In genomic region chr13:99995503-99996176, GRCh38 we compare ENCODE assay signal across 16 cellular contexts. TPM values are rescaled to one million over a fixed set of nuclear protein-coding genes. Genes with fewer than 3 reads are reported as not detected.
DNase-seq lines count a peak whose midpoint lies in the region; ATAC-seq, FAIRE-seq and TF ChIP-seq lines count a peak whose summit lies in the region.
"Had no signal": no experiment of that assay in that cellular context is flagged by ENCODE, and none has a peak within 500 bp of the region (broad histone marks: within the 10 kb centered on the region; RNA-seq: fewer than 3 reads in every experiment).

No MANE protein-coding gene starts in this region.

- ATAC-seq in right cardiac atrium (no peak), left cardiac atrium (no peak)
- ATAC-seq: HCT116 had no signal

- H3K4me1 ChIP-seq in right cardiac atrium (ENCODE audit: control insufficient read depth, insufficient read depth, low read length) (no peaks in the 10 kb centered on the region), sigmoid colon (peaks cover 0 to 10% (median under 1%) of the 10 kb centered on the region in 4 donors)
- H3K4me1 ChIP-seq: Caco-2 had no signal

- no peak overlapping the region for H3K4me3 Mint-ChIP-seq in activated naive CD4-positive, alpha-beta T cell treated with anti-CD3 and anti-CD28 coated beads for 36 hours
- H3K4me3 Mint-ChIP-seq: central memory CD8-positive, alpha-beta T cell had no signal

- H3K4me1 Mint-ChIP-seq in activated naive CD4-positive, alpha-beta T cell treated with anti-CD3 and anti-CD28 coated beads for 36 hours (ENCODE audit: low read depth): peaks cover 12% of the 10 kb centered on the region

- TF ChIP-seq EP300 in sigmoid colon (IDR thresholded peaks at IDR 0.05): no peak

- intact Hi-C loops in right cardiac atrium (cut with DNase I) (no loop called here), left cardiac atrium (cut with DNase I) (no loop called here), sigmoid colon (cut with DNase I) (loop anchor here (10.0 kb wide), 1 partner anchor 391 kb away; the partner anchor contains the start of gene CLYBL)
- intact Hi-C loops in activated naive CD4-positive, alpha-beta T cell treated with anti-CD3 and anti-CD28 coated beads for 36 hours (cut with micrococcal nuclease): loop anchor here (1.0 kb wide), 1 partner anchor 36 kb away; no protein-coding TSS in a partner anchor

- no peak for FAIRE-seq in urothelium cell line (lab: Jason Lieb, UNC)

- no peaks in the 10 kb centered on the region for H3K36me3 ChIP-seq in sigmoid colon
- H3K36me3 ChIP-seq: neutrophil had no signal

- peaks cover 1% of the 10 kb centered on the region for H3K9me3 Mint-ChIP-seq in activated naive CD4-positive, alpha-beta T cell treated with anti-CD3 and anti-CD28 coated beads for 36 hours
- H3K9me3 Mint-ChIP-seq: central memory CD8-positive, alpha-beta T cell had no signal

- no peak overlapping the region for H3K27ac Mint-ChIP-seq in activated naive CD4-positive, alpha-beta T cell treated with anti-CD3 and anti-CD28 coated beads for 36 hours

- H3K4me3 ChIP-seq in right cardiac atrium (ENCODE audit: low read length): peak overlapping the region; percentile 22
- no peak overlapping the region for H3K4me3 ChIP-seq in sigmoid colon
- H3K4me3 ChIP-seq: hepatocyte had no signal

- no peak for TF ChIP-seq POLR2A in erythroblast (IDR thresholded peaks at IDR 0.05; ENCODE audit: low read length)
- TF ChIP-seq POLR2A in sigmoid colon (IDR thresholded peaks at IDR 0.05): no peak

- H3K9me3 ChIP-seq in right cardiac atrium (ENCODE audit: control insufficient read depth, low read length) (no peaks in the 10 kb centered on the region), sigmoid colon (no peaks in the 10 kb centered on the region)
- H3K9me3 ChIP-seq: neutrophil had no signal

- no peak for TF ChIP-seq CTCF in sigmoid colon (IDR thresholded peaks at IDR 0.05)

- H3K27ac ChIP-seq in right cardiac atrium (ENCODE audit: low read length) (no peak overlapping the region), sigmoid colon (no peak overlapping the region)
- H3K27ac ChIP-seq: hepatocyte, neutrophil had no signal

- H3K36me3 Mint-ChIP-seq in activated naive CD4-positive, alpha-beta T cell treated with anti-CD3 and anti-CD28 coated beads for 36 hours (ENCODE audit: low read depth): no peaks in the 10 kb centered on the region

- DNase-seq in right cardiac atrium: no peak
- no peak for DNase-seq in left cardiac atrium
- DNase-seq in NCI-H774 (lab: John Stamatoyannopoulos, UW): peak; percentile 46
- DNase-seq in erythroblast (lab: John Stamatoyannopoulos, UW): peak; percentile 26 to 52
- peak; percentile 21 for DNase-seq in urothelium cell line (ENCODE audit: low spot score)
- no peak for DNase-seq in sigmoid colon
- no peak for DNase-seq in Kasumi-1 (lab: John Stamatoyannopoulos, UW)
- no peak for DNase-seq in activated naive CD4-positive, alpha-beta T cell treated with anti-CD3 and anti-CD28 coated beads for 36 hours
- DNase-seq: activated CD8-positive, alpha-beta memory T cell treated with anti-CD3 and anti-CD28 coated beads, Interleukin-2, amount 50 U/mL, for 48 hours; Caco-2; SW 1271 had no signal

- CTCF ChIA-PET in activated naive CD4-positive, alpha-beta T cell treated with anti-CD3 and anti-CD28 coated beads for 36 hours (lab: Charles Lee): no interaction called here

- peaks cover 12% of the 10 kb centered on the region for H3K27me3 ChIP-seq in right cardiac atrium (ENCODE audit: control insufficient read depth, insufficient read depth)
- H3K27me3 ChIP-seq in sigmoid colon: peaks cover 48 to 97% (median 80%) of the 10 kb centered on the region in 3 donors

- H3K27me3 Mint-ChIP-seq in activated naive CD4-positive, alpha-beta T cell treated with anti-CD3 and anti-CD28 coated beads for 36 hours (ENCODE audit: low read depth): peaks cover 79% of the 10 kb centered on the region

- WGBS in right cardiac atrium: 7% methylated on average over 17 of the region's 17 CpGs
- WGBS in sigmoid colon, 2 donors: 7% methylated on average over 17 of the region's 17 CpGs

RNA-seq across cellular contexts. Expression of gene ZIC2, which starts 14.1 kb away (rescaled TPM):
- total RNA-seq in right cardiac atrium: not detected
- not detected for polyA plus RNA-seq in right cardiac atrium
- total RNA-seq in left cardiac atrium: not detected
- not detected for total RNA-seq in sigmoid colon
- polyA plus RNA-seq in sigmoid colon: under 1 TPM in 1 of 3 donors, not detected in 2; 0.03 TPM
- total RNA-seq in activated naive CD4-positive, alpha-beta T cell treated with anti-CD3 and anti-CD28 coated beads for 36 hours: not detected
- total RNA-seq: ureter had no signal

RNA-seq across cellular contexts. Expression of gene ZIC5, which starts 24.1 kb away (rescaled TPM):
- total RNA-seq in right cardiac atrium: not detected
- polyA plus RNA-seq in right cardiac atrium: not detected
- total RNA-seq in left cardiac atrium: not detected
- total RNA-seq in sigmoid colon: not detected
- polyA plus RNA-seq in sigmoid colon: not detected
- total RNA-seq in activated naive CD4-positive, alpha-beta T cell treated with anti-CD3 and anti-CD28 coated beads for 36 hours: not detected
- total RNA-seq: ureter had no signal
- polyA plus RNA-seq: hepatocyte had no signal

Comparison
In these comparisons a context has a peak if more than half of its experiments do, and no peak if none do; other contexts are left out.
1. DNase-seq: peak in NCI-H774 (single experiment), erythroblast (2 of 2) and urothelium cell line (single experiment); none in right cardiac atrium (0 of 3), left cardiac atrium (single experiment), sigmoid colon (single experiment), Kasumi-1 (0 of 2) and activated naive CD4-positive, alpha-beta T cell treated with anti-CD3 and anti-CD28 coated beads for 36 hours (single experiment).
2. intact Hi-C loops: an anchor here in sigmoid colon (10.0 kb wide) and activated naive CD4-positive, alpha-beta T cell treated with anti-CD3 and anti-CD28 coated beads for 36 hours (1.0 kb wide); none called in right cardiac atrium and left cardiac atrium.